ENCODE assay signal across 8 cellular contexts in the genomic region with DNA sequence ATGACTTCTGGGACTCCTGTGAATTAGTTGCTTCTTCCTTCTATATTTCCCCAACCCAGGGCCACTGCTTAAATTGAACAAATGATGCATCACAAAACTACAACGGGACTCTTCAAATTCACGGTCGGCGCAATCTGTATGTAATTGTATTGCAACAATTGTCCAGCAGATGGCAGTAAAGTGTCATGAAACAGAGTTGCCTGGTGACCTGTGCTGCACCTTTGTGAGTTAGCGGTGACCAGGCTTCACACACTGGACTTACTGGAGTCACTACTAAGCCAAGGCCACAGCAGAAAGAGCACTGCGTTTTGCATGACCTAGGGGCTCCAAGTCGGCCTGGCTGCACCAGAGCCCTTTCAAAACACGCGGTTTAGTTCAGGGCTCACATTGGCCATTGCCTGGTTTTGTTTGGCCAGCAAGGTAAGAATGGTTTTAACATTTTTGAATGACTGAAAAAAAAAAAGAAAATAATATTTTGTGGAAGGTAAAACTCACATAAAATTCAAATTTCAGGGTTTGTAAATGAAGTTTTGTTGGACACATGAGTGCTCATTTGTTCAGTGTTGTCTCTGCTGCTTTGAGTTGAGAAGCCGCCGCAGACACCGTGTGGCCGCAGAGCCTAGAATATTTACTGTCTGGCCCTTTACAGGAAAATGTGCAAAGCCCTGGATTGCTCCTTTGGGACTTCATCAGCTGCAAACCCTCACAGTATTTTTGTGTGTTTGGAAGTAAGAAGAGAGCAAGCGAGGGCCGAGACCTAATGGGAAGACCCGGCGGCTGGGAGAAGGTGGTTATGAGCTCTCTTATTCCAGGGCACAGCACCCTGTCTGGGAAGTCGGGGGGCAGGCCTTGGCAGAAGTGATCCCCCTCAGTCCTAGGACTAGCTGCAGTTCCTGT. TPM values are rescaled to one million over a fixed set of nuclear protein-coding genes. Genes with fewer than 3 reads are reported as not detected.
DNase-seq lines count a peak whose midpoint lies in the region; TF ChIP-seq lines count a peak whose summit lies in the region.
"Had no signal": no experiment of that assay in that cellular context is flagged by ENCODE, and none has a peak within 500 bp of the region (broad histone marks: within the 10 kb centered on the region; RNA-seq: fewer than 3 reads in every experiment).

No MANE protein-coding gene starts in this region.

- intact Hi-C loops in activated CD4-positive, alpha-beta T cell treated with anti-CD3 and anti-CD28 coated beads, Interleukin-2, amount 10 ng/mL, durations not matched to agents 24 days and 14 days (cut with micrococcal nuclease) = loop anchor here (1.0 to 2.0 kb wide), 4 partner anchors 359 to 1193 kb away; no protein-coding TSS in a partner anchor
- intact Hi-C loops in uterus (cut with DNase I; ENCODE audit: low total_unique reads) = loop anchor here (5.0 to 10.0 kb wide), 2 partner anchors 713 to 1185 kb away; partner anchors contain the start of gene CXCL12

- CTCF ChIA-PET in GM10248 (lab: Yijun Ruan, JAX) (interaction anchor here (0.6 to 4.1 kb wide), 19 partner anchors 10 to 1194 kb away, joined by 3 to 25 read pairs (median 6); no protein-coding TSS in a partner anchor), HEK293T (lab: Yijun Ruan, JAX) (interaction anchor here (0.8 to 1.2 kb wide), 3 partner anchors 11 to 312 kb away, joined by 3 read pairs; no protein-coding TSS in a partner anchor)

- H3K4me1 ChIP-seq in uterus = no peaks in the 10 kb centered on the region

- H3K27me3 ChIP-seq in uterus = no peaks in the 10 kb centered on the region

- H3K36me3 Mint-ChIP-seq in activated CD4-positive, alpha-beta T cell treated with anti-CD3 and anti-CD28 coated beads, Interleukin-2, amount 10 ng/mL, durations not matched to agents 24 days and 14 days (ENCODE audit: low read depth) = no peaks in the 10 kb centered on the region
- no peaks in the 10 kb centered on the region for H3K36me3 Mint-ChIP-seq in mesothelial cell of epicardium
- H3K36me3 Mint-ChIP-seq: activated naive CD8-positive, alpha-beta T cell had no signal

- DNase-seq in GM10248 (ENCODE audit: extremely low spot score) = peak; percentile 75
- DNase-seq in HEK293T (ENCODE audit: extremely low spot score) = peak; percentile 71
- DNase-seq in NCI-H1694 treated with DMSO at 0.1 percent for 48 hours (lab: John Stamatoyannopoulos, UW) = peak; percentile 19
- peak; percentile 88 for DNase-seq in activated CD4-positive, alpha-beta T cell treated with anti-CD3 and anti-CD28 coated beads, Interleukin-2, amount 10 ng/mL, durations not matched to agents 24 days and 14 days
- DNase-seq in epidermal melanocyte (ENCODE audit: insufficient read length, low spot score) = peak; percentile 74
- DNase-seq in mesothelial cell of epicardium (ENCODE audit: low spot score in 2 of 2, unreplicated experiment in 2 of 2) = no peak
- peak; percentile 47 to 65 for DNase-seq in uterus

- peak; percentile 70 for TF ChIP-seq CTCF in GM10248 (IDR thresholded peaks at IDR 0.05; ENCODE audit: control extremely low read depth, extremely low read depth, low read depth, missing control alignments)
- TF ChIP-seq CTCF in mesothelial cell of epicardium (IDR thresholded peaks at IDR 0.05; ENCODE audit: unreplicated experiment) = peak; percentile 93
- peak; percentile 71 to 92 (median 81) for TF ChIP-seq CTCF in uterus (IDR thresholded peaks at IDR 0.05)

- no peak overlapping the region for H3K4me3 ChIP-seq in uterus

- H3K27ac ChIP-seq in uterus = no peak overlapping the region

- H3K27me3 Mint-ChIP-seq in activated CD4-positive, alpha-beta T cell treated with anti-CD3 and anti-CD28 coated beads, Interleukin-2, amount 10 ng/mL, durations not matched to agents 24 days and 14 days = peaks cover 26% of the 10 kb centered on the region
- peaks cover 40% of the 10 kb centered on the region for H3K27me3 Mint-ChIP-seq in mesothelial cell of epicardium (ENCODE audit: low read depth)

- H3K4me3 Mint-ChIP-seq in activated CD4-positive, alpha-beta T cell treated with anti-CD3 and anti-CD28 coated beads, Interleukin-2, amount 10 ng/mL, durations not matched to agents 24 days and 14 days = no peak overlapping the region
- H3K4me3 Mint-ChIP-seq in mesothelial cell of epicardium = no peak overlapping the region
- H3K4me3 Mint-ChIP-seq: activated naive CD8-positive, alpha-beta T cell had no signal

- POLR2A ChIA-PET in GM10248 (lab: Yijun Ruan, JAX) (no interaction called here), HEK293T (lab: Yijun Ruan, JAX) (no interaction called here)

- no peaks in the 10 kb centered on the region for H3K9me3 Mint-ChIP-seq in activated CD4-positive, alpha-beta T cell treated with anti-CD3 and anti-CD28 coated beads, Interleukin-2, amount 10 ng/mL, durations not matched to agents 24 days and 14 days
- no peaks in the 10 kb centered on the region for H3K9me3 Mint-ChIP-seq in mesothelial cell of epicardium

- no peak for TF ChIP-seq POLR2A in uterus (IDR thresholded peaks at IDR 0.05)

- H3K27ac Mint-ChIP-seq in activated CD4-positive, alpha-beta T cell treated with anti-CD3 and anti-CD28 coated beads, Interleukin-2, amount 10 ng/mL, durations not matched to agents 24 days and 14 days = no peak overlapping the region
- H3K27ac Mint-ChIP-seq in mesothelial cell of epicardium = no peak overlapping the region
- H3K27ac Mint-ChIP-seq: activated naive CD8-positive, alpha-beta T cell had no signal

- H3K36me3 ChIP-seq in uterus = no peaks in the 10 kb centered on the region

- no peaks in the 10 kb centered on the region for H3K4me1 Mint-ChIP-seq in activated CD4-positive, alpha-beta T cell treated with anti-CD3 and anti-CD28 coated beads, Interleukin-2, amount 10 ng/mL, durations not matched to agents 24 days and 14 days
- no peaks in the 10 kb centered on the region for H3K4me1 Mint-ChIP-seq in mesothelial cell of epicardium

- no peaks in the 10 kb centered on the region for H3K9me3 ChIP-seq in uterus

TF ChIP-seq in HEK293T, 16 proteins besides CTCF, POLR2A, EP300 and RAD21:
- TF ChIP-seq ARNT (IDR thresholded peaks at IDR 0.05) (no peak), FOXK2 (IDR thresholded peaks at IDR 0.05) (no peak), SUZ12 (IDR thresholded peaks at IDR 0.05) (no peak), CTBP1 (IDR thresholded peaks at IDR 0.05; ENCODE audit: borderline replicate concordance) (no peak), NFRKB (IDR thresholded peaks at IDR 0.05) (no peak), L3MBTL2 (conservative IDR thresholded peaks at IDR 0.05) (no peak), FOXA1 (IDR thresholded peaks at IDR 0.05) (no peak), HDGF (IDR thresholded peaks at IDR 0.05; ENCODE audit: borderline replicate concordance) (no peak), PKNOX1 (IDR thresholded peaks at IDR 0.05) (no peak), ELF4 (IDR thresholded peaks at IDR 0.05) (no peak), FOXM1 (IDR thresholded peaks at IDR 0.05; ENCODE audit: borderline replicate concordance) (no peak), ZNF384 (IDR thresholded peaks at IDR 0.05) (no peak), TARDBP (IDR thresholded peaks at IDR 0.05) (no peak), BHLHE40 (IDR thresholded peaks at IDR 0.05; ENCODE audit: borderline replicate concordance) (no peak)

RNA-seq across cellular contexts. Expression of gene ZNF32, which starts 23.2 kb away (rescaled TPM):
- total RNA-seq in activated CD4-positive, alpha-beta T cell treated with anti-CD3 and anti-CD28 coated beads, Interleukin-2, amount 10 ng/mL, durations not matched to agents 24 days and 14 days = 14.9 and 15.2 TPM in 2 replicates
- total RNA-seq in mesothelial cell of epicardium (46.7 to 51.2 TPM (median 46.8 TPM) in 3 replicates), uterus (10 to 100 TPM; 51.2 to 83.5 (median 67.0) TPM)

Comparison
In these comparisons a context has a peak if more than half of its experiments do, and no peak if none do; other contexts are left out.
1. DNase-seq: peak in GM10248 (single experiment), HEK293T (single experiment), NCI-H1694 treated with DMSO at 0.1 percent for 48 hours (single experiment), activated CD4-positive, alpha-beta T cell treated with anti-CD3 and anti-CD28 coated beads, Interleukin-2, amount 10 ng/mL, durations not matched to agents 24 days and 14 days (single experiment), epidermal melanocyte (single experiment) and uterus (2 of 2); none in mesothelial cell of epicardium (0 of 2).
2. Peak in every context shown above with its lines, with median percentiles within 50 percentile points of each other: CTCF ChIP-seq.